ENCODE assay signal across 21 cellular contexts in genomic region chr3:131283862-131284261, GRCh38.
DNase-seq lines count a peak whose midpoint lies in the region; ATAC-seq and TF ChIP-seq lines count a peak whose summit lies in the region.
"Had no signal": no experiment of that assay in that cellular context is flagged by ENCODE, and none has a peak within 500 bp of the region (broad histone marks: within the 10 kb centered on the region; RNA-seq: fewer than 3 reads in every experiment).

No MANE protein-coding gene starts in this region.

- H3K4me1 ChIP-seq in HEK293 (ENCODE audit: control insufficient read depth, insufficient read depth, low read length): no peaks in the 10 kb centered on the region; the same call in 1 of the 2 replicates
- H3K4me1 ChIP-seq: SJSA1 had no signal

- peaks cover 4% of the 10 kb centered on the region for H3K27me3 Mint-ChIP-seq in nephron progenitor cell (ENCODE audit: low read depth, poor library complexity)
- H3K27me3 Mint-ChIP-seq: CD4-positive, alpha-beta T cell had no signal

- CTCF ChIA-PET in HEK293 (lab: Yijun Ruan, JAX): interaction anchor here (0.6 kb wide), 2 partner anchors 478 to 1068 kb away, joined by 3 to 4 read pairs; no protein-coding TSS in a partner anchor

- H3K27ac Mint-ChIP-seq in nephron progenitor cell: no peak overlapping the region
- H3K27ac Mint-ChIP-seq: B cell; CD4-positive, alpha-beta T cell had no signal

- peaks cover 3% of the 10 kb centered on the region for H3K36me3 Mint-ChIP-seq in nephron progenitor cell (ENCODE audit: low read depth)

- no peak overlapping the region for H3K4me3 ChIP-seq in HEK293 (ENCODE audit: low read depth, low read length)
- H3K4me3 ChIP-seq in epithelial cell of esophagus (ENCODE audit: low read length): no peak overlapping the region
- H3K4me3 ChIP-seq: GM23248, MG63, SJSA1 had no signal

- no peak overlapping the region for H3K4me3 Mint-ChIP-seq in nephron progenitor cell
- H3K4me3 Mint-ChIP-seq: B cell; CD4-positive, alpha-beta T cell had no signal

- H3K4me1 Mint-ChIP-seq in nephron progenitor cell: peaks cover 49% of the 10 kb centered on the region
- H3K4me1 Mint-ChIP-seq: B cell had no signal

- ATAC-seq in HG02938 (IDR thresholded peaks at IDR 0.05; ENCODE audit: unreplicated experiment): no peak
- ATAC-seq: PC-3 had no signal

- DNase-seq in ELF-1 (ENCODE audit: low read depth, low spot score) (peak; percentile 67), epithelial cell of esophagus (ENCODE audit: low read depth) (peak; percentile 4), nephron progenitor cell (peak; percentile 46), nucleus accumbens (lab: John Stamatoyannopoulos, UW) (no peak), kidney glomerular epithelial cell (lab: John Stamatoyannopoulos, UW) (no peak)
- DNase-seq: Calu3; CD4-positive, alpha-beta T cell; DMS79; GM23248; KBM-7; MG63; NCI-H1092; NCI-H1694 treated with DMSO at 0.1 percent for 48 hours; NCI-H2171; NCI-H446; PC-3; SW 1271 had no signal

- no peak overlapping the region for H3K27ac ChIP-seq in HEK293 (ENCODE audit: extremely low read depth, low read depth, low read length)
- H3K27ac ChIP-seq: GM23248, SJSA1 had no signal

- no peaks in the 10 kb centered on the region for H3K36me3 ChIP-seq in HEK293 (ENCODE audit: control insufficient read depth in 2 of 2, insufficient read depth in 1 of 2, low read length in 2 of 2)
- H3K36me3 ChIP-seq: MG63, SJSA1 had no signal

- peaks cover under 1% of the 10 kb centered on the region for H3K9me3 Mint-ChIP-seq in nephron progenitor cell
- H3K9me3 Mint-ChIP-seq: CD4-positive, alpha-beta T cell had no signal

- H3K9me3 ChIP-seq in HEK293 (ENCODE audit: control insufficient read depth, insufficient read depth, low read depth, low read length): no peaks in the 10 kb centered on the region
- H3K9me3 ChIP-seq: MG63, SJSA1 had no signal

- POLR2A ChIA-PET in HEK293 (lab: Yijun Ruan, JAX): no interaction called here

- TF ChIP-seq CTCF in HEK293 (tag by site-specific recombination; IDR thresholded peaks at IDR 0.05): no peak
- no peak for TF ChIP-seq CTCF in epithelial cell of esophagus (IDR thresholded peaks at IDR 0.05; ENCODE audit: insufficient read depth, low read depth, low read length, missing control alignments)
- no peak for TF ChIP-seq CTCF in nephron progenitor cell (IDR thresholded peaks at IDR 0.05)

TF ChIP-seq in HEK293, 187 proteins besides CTCF, POLR2A, EP300 and RAD21:
- peak; percentile 30; the same call in 1 of the 2 replicates for TF ChIP-seq SCRT2 (tag by site-specific recombination; IDR thresholded peaks at IDR 0.05)
- TF ChIP-seq, protein P1, sequence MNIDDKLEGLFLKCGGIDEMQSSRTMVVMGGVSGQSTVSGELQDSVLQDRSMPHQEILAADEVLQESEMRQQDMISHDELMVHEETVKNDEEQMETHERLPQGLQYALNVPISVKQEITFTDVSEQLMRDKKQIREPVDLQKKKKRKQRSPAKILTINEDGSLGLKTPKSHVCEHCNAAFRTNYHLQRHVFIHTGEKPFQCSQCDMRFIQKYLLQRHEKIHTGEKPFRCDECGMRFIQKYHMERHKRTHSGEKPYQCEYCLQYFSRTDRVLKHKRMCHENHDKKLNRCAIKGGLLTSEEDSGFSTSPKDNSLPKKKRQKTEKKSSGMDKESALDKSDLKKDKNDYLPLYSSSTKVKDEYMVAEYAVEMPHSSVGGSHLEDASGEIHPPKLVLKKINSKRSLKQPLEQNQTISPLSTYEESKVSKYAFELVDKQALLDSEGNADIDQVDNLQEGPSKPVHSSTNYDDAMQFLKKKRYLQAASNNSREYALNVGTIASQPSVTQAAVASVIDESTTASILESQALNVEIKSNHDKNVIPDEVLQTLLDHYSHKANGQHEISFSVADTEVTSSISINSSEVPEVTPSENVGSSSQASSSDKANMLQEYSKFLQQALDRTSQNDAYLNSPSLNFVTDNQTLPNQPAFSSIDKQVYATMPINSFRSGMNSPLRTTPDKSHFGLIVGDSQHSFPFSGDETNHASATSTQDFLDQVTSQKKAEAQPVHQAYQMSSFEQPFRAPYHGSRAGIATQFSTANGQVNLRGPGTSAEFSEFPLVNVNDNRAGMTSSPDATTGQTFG (tag by site-specific recombination; IDR thresholded peaks at IDR 0.05; ENCODE audit: borderline replicate concordance): no peak
- peak; percentile 58; the same call in 1 of the 2 replicates for TF ChIP-seq PRDM4 (tag by site-specific recombination; IDR thresholded peaks at IDR 0.05)

Comparison
In these comparisons a context has a peak if more than half of its experiments do, and no peak if none do; other contexts are left out.
1. DNase-seq: peak in ELF-1 (single experiment), epithelial cell of esophagus (single experiment) and nephron progenitor cell (single experiment); none in nucleus accumbens (0 of 56) and kidney glomerular epithelial cell (single experiment).